ENCODE assay signal across 1 cellular context in the genomic region with DNA sequence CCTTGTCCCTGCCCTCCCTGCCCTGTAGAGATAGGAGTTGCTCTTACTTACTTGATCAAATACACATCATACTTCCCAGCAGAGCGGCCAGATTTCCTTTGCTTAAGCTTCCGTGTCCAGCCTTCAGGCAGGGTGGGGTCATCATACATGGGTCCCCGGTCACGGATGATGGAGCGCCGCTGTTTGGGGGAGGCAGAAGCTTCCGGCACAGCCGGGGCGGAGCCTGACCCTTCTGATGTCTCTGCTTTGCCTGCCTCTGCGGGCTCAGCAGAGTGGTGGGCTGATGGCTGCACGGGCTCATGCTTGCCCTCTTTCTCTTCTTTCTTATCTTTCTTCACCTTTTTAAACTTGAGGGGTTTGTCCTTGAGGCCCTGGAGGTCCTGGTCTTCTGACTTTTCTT.
TF ChIP-seq lines count a peak whose summit lies in the region.

No MANE protein-coding gene starts in this region.

TF ChIP-seq in HEK293, 187 proteins besides CTCF, POLR2A, EP300 and RAD21 (continued from another document):
- TF ChIP-seq ZNF146 (tag by site-specific recombination; IDR thresholded peaks at IDR 0.05), result no peak
